Comparison of ENCODE assay signal across 8 cellular contexts in the genomic region with DNA sequence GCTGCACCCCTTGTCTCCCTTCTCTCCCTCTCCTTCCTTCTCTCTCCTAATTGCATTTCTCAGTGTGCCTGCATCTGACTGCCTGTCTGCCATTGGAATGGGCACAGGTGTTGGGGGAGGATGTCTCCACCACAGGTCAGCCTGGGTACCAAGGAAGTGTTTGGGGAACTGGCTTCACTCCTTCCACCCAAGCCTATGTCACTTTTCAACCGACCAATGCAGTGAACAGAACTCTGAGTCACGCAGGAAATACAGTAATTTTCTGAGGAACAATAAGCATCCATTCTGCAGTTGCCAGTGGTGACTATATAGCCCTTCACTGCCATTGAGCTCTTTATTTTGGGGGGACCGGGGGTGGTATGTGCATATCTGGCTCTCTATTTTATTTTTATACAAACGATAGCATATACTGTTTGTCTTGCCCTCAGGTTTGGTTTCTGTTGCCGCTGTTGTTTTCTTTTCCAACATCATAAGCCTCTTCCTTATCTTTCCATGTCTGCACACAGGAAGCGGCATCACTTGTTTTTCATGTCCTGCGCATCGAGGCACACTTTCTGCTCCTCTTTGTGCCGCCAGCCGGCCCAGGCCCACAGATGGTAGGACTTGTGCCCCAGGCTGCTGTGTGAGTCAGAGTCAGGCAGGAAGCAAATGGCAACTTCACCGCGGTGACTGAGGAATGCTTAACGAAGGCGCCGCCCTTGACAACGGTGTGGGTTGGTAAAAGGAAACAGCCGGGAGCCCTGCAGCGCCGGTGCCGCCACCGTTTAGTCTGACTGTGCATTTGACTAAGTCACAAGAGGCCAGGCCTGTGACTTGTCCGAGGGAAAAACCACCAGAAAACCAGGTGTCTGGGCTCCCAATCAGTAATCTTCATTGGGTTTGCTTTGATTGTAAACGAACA. TPM values are rescaled to one million over a fixed set of nuclear protein-coding genes. Genes with fewer than 3 reads are reported as not detected.
DNase-seq lines count a peak whose midpoint lies in the region; ATAC-seq and TF ChIP-seq lines count a peak whose summit lies in the region.

No MANE protein-coding gene starts in this region.

- H2AK5ac ChIP-seq in trophoblast cell (ENCODE audit: low read length), result no peak overlapping the region

- H3K9me3 Mint-ChIP-seq in activated naive CD4-positive, alpha-beta T cell treated with anti-CD3 and anti-CD28 coated beads, Interleukin-2, amount 50 U/mL, for 72 hours, result peaks cover 3 to 7% of the 10 kb centered on the region in 2 donors
- H3K9me3 Mint-ChIP-seq in type B pancreatic cell, result peaks cover 7% of the 10 kb centered on the region

- no peak overlapping the region for H3K23ac ChIP-seq in trophoblast cell (ENCODE audit: low read length)

- no CpG with 5 or more reads among the region's 23 CpGs for WGBS in trophoblast cell (ENCODE audit: extremely low coverage, insufficient coverage, insufficient read length)

- peak; percentile 96 for DNase-seq in AG20443 (ENCODE audit: low spot score)
- peak; percentile 99 for DNase-seq in LHCN-M2 (ENCODE audit: low read depth)
- DNase-seq in activated naive CD4-positive, alpha-beta T cell treated with anti-CD3 and anti-CD28 coated beads, Interleukin-2, amount 50 U/mL, for 72 hours (ENCODE audit: low spot score in 2 of 2), result peak; percentile 76 to 91
- peak; percentile 84 for DNase-seq in Right ventricle myocardium superior
- peak; percentile 99 to 100 for DNase-seq in trophoblast cell
- DNase-seq in type B pancreatic cell (ENCODE audit: extremely low spot score, unreplicated experiment), result peak; percentile 86

- peak overlapping the region; percentile 73 for H4K91ac ChIP-seq in trophoblast cell (ENCODE audit: low read depth, low read length)

- H3K27me3 Mint-ChIP-seq in type B pancreatic cell, result no peaks in the 10 kb centered on the region

- peaks cover 14 to 16% of the 10 kb centered on the region in 2 experiments for H3K4me1 ChIP-seq in trophoblast cell (ENCODE audit: control insufficient read depth in 1 of 2, insufficient read depth in 2 of 2, low read length in 2 of 2)

- H3K36me3 Mint-ChIP-seq in activated naive CD4-positive, alpha-beta T cell treated with anti-CD3 and anti-CD28 coated beads, Interleukin-2, amount 50 U/mL, for 72 hours, result peaks cover 12 to 18% of the 10 kb centered on the region in 2 donors
- peaks cover 6% of the 10 kb centered on the region for H3K36me3 Mint-ChIP-seq in type B pancreatic cell

- H2BK12ac ChIP-seq in trophoblast cell (ENCODE audit: low read length), result peak overlapping the region; percentile 83

- H3K4ac ChIP-seq in trophoblast cell (ENCODE audit: low read depth, low read length), result no peak overlapping the region

- H3K27ac Mint-ChIP-seq in activated naive CD4-positive, alpha-beta T cell treated with anti-CD3 and anti-CD28 coated beads, Interleukin-2, amount 50 U/mL, for 72 hours, result peak overlapping the region; percentile 85 to 95
- H3K27ac Mint-ChIP-seq in type B pancreatic cell, result peak overlapping the region; percentile 98

- intact Hi-C loops in Right ventricle myocardium superior (cut with DNase I), result no loop called here

- no peak overlapping the region for H2AFZ ChIP-seq in trophoblast cell (ENCODE audit: insufficient read depth, low read length, poor library complexity)

- peaks cover 6% of the 10 kb centered on the region for H3K79me1 ChIP-seq in trophoblast cell (ENCODE audit: low read length)

- no peaks in the 10 kb centered on the region for H3K79me2 ChIP-seq in trophoblast cell (ENCODE audit: control insufficient read depth, insufficient read depth, low read length, poor library complexity)

- peaks cover 2% of the 10 kb centered on the region for H3K9me3 ChIP-seq in trophoblast cell (ENCODE audit: insufficient read depth, low read depth, low read length)

- no peak overlapping the region for H2BK5ac ChIP-seq in trophoblast cell (ENCODE audit: low read depth, low read length, poor library complexity)

- TF ChIP-seq CTCF in type B pancreatic cell (conservative IDR thresholded peaks at IDR 0.05), result no peak

- H3K9ac ChIP-seq in trophoblast cell (ENCODE audit: low read length), result no peak overlapping the region

- peak overlapping the region; percentile 67 for H3K27ac ChIP-seq in trophoblast cell (ENCODE audit: low read depth, low read length)

- no peak overlapping the region for H4K12ac ChIP-seq in trophoblast cell (ENCODE audit: low read depth, low read length)

- H3K14ac ChIP-seq in trophoblast cell (ENCODE audit: low read length), result no peak overlapping the region

- peak overlapping the region; percentile 39 for H3K18ac ChIP-seq in trophoblast cell (ENCODE audit: low read length)

- ATAC-seq in GM19468 (IDR thresholded peaks at IDR 0.05; ENCODE audit: extremely low read depth, unreplicated experiment), result peak; percentile 75
- ATAC-seq in SK-N-SH treated with all-trans-retinoic acid at 6 μM for 48 hours, result peak; percentile 99
- peak; percentile 97 to 99 for ATAC-seq in activated naive CD4-positive, alpha-beta T cell treated with anti-CD3 and anti-CD28 coated beads, Interleukin-2, amount 50 U/mL, for 72 hours
- ATAC-seq in Right ventricle myocardium superior (ENCODE audit: poor library complexity), result peak; percentile 85

- H3K4me3 Mint-ChIP-seq in type B pancreatic cell, result peak overlapping the region; percentile 74

- no peaks in the 10 kb centered on the region for H3K27me3 ChIP-seq in trophoblast cell (ENCODE audit: insufficient read depth, low read length)

- H4K8ac ChIP-seq in trophoblast cell (ENCODE audit: low read depth, low read length), result no peak overlapping the region

- peak overlapping the region; percentile 7 for H2BK120ac ChIP-seq in trophoblast cell (ENCODE audit: insufficient read depth, low read length, poor library complexity)

- H3K4me1 Mint-ChIP-seq in type B pancreatic cell (ENCODE audit: unreplicated experiment), result peaks cover 38% of the 10 kb centered on the region

- no peak overlapping the region for H3K4me3 ChIP-seq in trophoblast cell (ENCODE audit: low read depth, low read length)

- H3K36me3 ChIP-seq in trophoblast cell (ENCODE audit: control insufficient read depth in 1 of 2, insufficient read depth in 2 of 2, low read length in 2 of 2), result no peaks in the 10 kb centered on the region

- H3K4me2 ChIP-seq in trophoblast cell (ENCODE audit: low read length), result peak overlapping the region; percentile 25

TF ChIP-seq in SK-N-SH treated with all-trans-retinoic acid at 6 μM for 48 hours, 23 proteins besides CTCF, POLR2A, EP300 and RAD21:
- no peak for TF ChIP-seq ZNF8 (CRISPR knock-in tag; IDR thresholded peaks at IDR 0.05)
- no peak for TF ChIP-seq ARNTL (CRISPR knock-in tag; IDR thresholded peaks at IDR 0.05; ENCODE audit: borderline replicate concordance, low read depth)
- no peak for TF ChIP-seq TOX (CRISPR knock-in tag; IDR thresholded peaks at IDR 0.05; ENCODE audit: borderline replicate concordance)
- no peak for TF ChIP-seq PPARA (CRISPR knock-in tag; IDR thresholded peaks at IDR 0.05; ENCODE audit: borderline replicate concordance)
- TF ChIP-seq ZNF565 (CRISPR knock-in tag; conservative IDR thresholded peaks at IDR 0.05; ENCODE audit: low read depth), result no peak
- TF ChIP-seq ZFP30 (CRISPR knock-in tag; IDR thresholded peaks at IDR 0.05), result no peak
- TF ChIP-seq ISL1 (CRISPR knock-in tag; IDR thresholded peaks at IDR 0.05), result no peak
- TF ChIP-seq, protein P1, sequence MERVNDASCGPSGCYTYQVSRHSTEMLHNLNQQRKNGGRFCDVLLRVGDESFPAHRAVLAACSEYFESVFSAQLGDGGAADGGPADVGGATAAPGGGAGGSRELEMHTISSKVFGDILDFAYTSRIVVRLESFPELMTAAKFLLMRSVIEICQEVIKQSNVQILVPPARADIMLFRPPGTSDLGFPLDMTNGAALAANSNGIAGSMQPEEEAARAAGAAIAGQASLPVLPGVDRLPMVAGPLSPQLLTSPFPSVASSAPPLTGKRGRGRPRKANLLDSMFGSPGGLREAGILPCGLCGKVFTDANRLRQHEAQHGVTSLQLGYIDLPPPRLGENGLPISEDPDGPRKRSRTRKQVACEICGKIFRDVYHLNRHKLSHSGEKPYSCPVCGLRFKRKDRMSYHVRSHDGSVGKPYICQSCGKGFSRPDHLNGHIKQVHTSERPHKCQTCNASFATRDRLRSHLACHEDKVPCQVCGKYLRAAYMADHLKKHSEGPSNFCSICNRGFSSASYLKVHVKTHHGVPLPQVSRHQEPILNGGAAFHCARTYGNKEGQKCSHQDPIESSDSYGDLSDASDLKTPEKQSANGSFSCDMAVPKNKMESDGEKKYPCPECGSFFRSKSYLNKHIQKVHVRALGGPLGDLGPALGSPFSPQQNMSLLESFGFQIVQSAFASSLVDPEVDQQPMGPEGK (CRISPR knock-in tag; IDR thresholded peaks at IDR 0.05; ENCODE audit: borderline replicate concordance), result no peak
- no peak for TF ChIP-seq ZNF70 (CRISPR knock-in tag; IDR thresholded peaks at IDR 0.05)
- no peak for TF ChIP-seq ZC3H10 (CRISPR knock-in tag; IDR thresholded peaks at IDR 0.05)
- TF ChIP-seq CSDC2 (CRISPR knock-in tag; IDR thresholded peaks at IDR 0.05), result 0 out of 2 replicates have a peak, but pooled peaks have one; percentile 29
- TF ChIP-seq BACH2 (CRISPR knock-in tag; IDR thresholded peaks at IDR 0.05; ENCODE audit: borderline replicate concordance), result 0 out of 2 replicates have a peak, but pooled peaks have one; percentile 75
- 0 out of 2 replicates have a peak, but pooled peaks have one; percentile 58 for TF ChIP-seq ZFP3 (CRISPR knock-in tag; IDR thresholded peaks at IDR 0.05)
- no peak for TF ChIP-seq SNAI2 (CRISPR knock-in tag; IDR thresholded peaks at IDR 0.05)

RNA-seq across cellular contexts. Expression of gene CDCP1, which starts 21.1 kb away (rescaled TPM):
- total RNA-seq in LHCN-M2 (2014; rRNA removed) (19.6 and 23.0 TPM in 2 replicates), Right ventricle myocardium superior (0.38 TPM), type B pancreatic cell (ENCODE audit: low replicate concordance) (26.3 and 82.5 TPM in 2 replicates)
- 1.4 TPM for polyA plus RNA-seq in LHCN-M2 (2012)
- 1 to 10 TPM in 1 of 2 donors, under 1 TPM in 1; 0.41 to 1.5 TPM for total RNA-seq in activated naive CD4-positive, alpha-beta T cell treated with anti-CD3 and anti-CD28 coated beads, Interleukin-2, amount 50 U/mL, for 72 hours
- 3.7 and 4.1 TPM in 2 replicates for polyA plus RNA-seq in trophoblast cell (2013)

RNA-seq across cellular contexts. Expression of gene TMEM158, which starts 58.8 kb away (rescaled TPM):
- total RNA-seq in LHCN-M2 (2014; rRNA removed) (178 and 181 TPM in 2 replicates), Right ventricle myocardium superior (0.48 TPM), type B pancreatic cell (ENCODE audit: low replicate concordance) (8.9 and 10.1 TPM in 2 replicates)
- 4.1 TPM for polyA plus RNA-seq in LHCN-M2 (2012)
- total RNA-seq in activated naive CD4-positive, alpha-beta T cell treated with anti-CD3 and anti-CD28 coated beads, Interleukin-2, amount 50 U/mL, for 72 hours, result not detected
- 1.8 and 1.9 TPM in 2 replicates for polyA plus RNA-seq in trophoblast cell (2013)

Comparison
In these comparisons a context has a peak if more than half of its experiments do, and no peak if none do; other contexts are left out.
1. RNA of gene TMEM158, which starts 58.8 kb away (total RNA-seq): 178 to 181 TPM in LHCN-M2; 8.9 to 10.1 TPM in type B pancreatic cell, 0.48 TPM in Right ventricle myocardium superior (single experiment) and not detected in activated naive CD4-positive, alpha-beta T cell treated with anti-CD3 and anti-CD28 coated beads, Interleukin-2, amount 50 U/mL, for 72 hours; every median in the first group is over 10 times any median in the second.
2. Peak in every context shown above with its lines, with median percentiles within 50 percentile points of each other: DNase-seq and ATAC-seq.